ENCODE assay signal across 1 cellular context in genomic region chr7:149195180-149196150, GRCh38.
A peak's percentile ranks its signal among the peaks of the same experiment; 100 is the strongest.
TF ChIP-seq lines count a peak whose summit lies in the region.

TSS of gene ZNF282 (plus strand) at chr7:149195546. CDS start at chr7:149195590, 44 bp downstream.

TF ChIP-seq in K562, 482 proteins besides CTCF, POLR2A, EP300 and RAD21 (continued from another document and continues in another):
- TF ChIP-seq ZBTB5 (IDR thresholded peaks at IDR 0.05) (peak; percentile 72; the same call in 1 of the 2 replicates), KDM2B (CRISPR knock-in tag; IDR thresholded peaks at IDR 0.05) (peak; percentile 77; the same call in 1 of the 2 replicates), ZBTB33 (CRISPR knock-in tag; IDR thresholded peaks at IDR 0.05) (peak; percentile 86), SRSF1 (IDR thresholded peaks at IDR 0.05; ENCODE audit: low read depth, low read length) (peak; percentile 37; the same call in 1 of the 2 replicates), TAF7 (tag; IDR thresholded peaks at IDR 0.05) (peak; percentile 72), RBBP5 (IDR thresholded peaks at IDR 0.05; ENCODE audit: borderline replicate concordance, insufficient read depth, low read length, poor library complexity, severe bottlenecking) (peak; percentile 99), CREM (IDR thresholded peaks at IDR 0.05; ENCODE audit: low read depth) (peak; percentile 80), CHD4 (IDR thresholded peaks at IDR 0.05; ENCODE audit: insufficient read depth, insufficient replicate concordance, low read depth, low read length, poor library complexity, severe bottlenecking) (peak; percentile 81), HCFC1 (IDR thresholded peaks at IDR 0.05; ENCODE audit: low read depth, low read length) (peak; percentile 71), TGIF2 (CRISPR knock-in tag; IDR thresholded peaks at IDR 0.05) (0 out of 2 replicates have a peak, but pooled peaks have one; percentile 52), ZBED1 (IDR thresholded peaks at IDR 0.05) (0 out of 2 replicates have a peak, but pooled peaks have one; percentile 35), HMGXB4 (CRISPR knock-in tag; IDR thresholded peaks at IDR 0.05) (peak; percentile 95), REST (CRISPR knock-in tag; IDR thresholded peaks at IDR 0.05; ENCODE audit: low read depth) (peak; percentile 86), ZBTB17 (CRISPR knock-in tag; IDR thresholded peaks at IDR 0.05) (0 out of 2 replicates have a peak, but pooled peaks have one; percentile 16), RBM34 (IDR thresholded peaks at IDR 0.05; ENCODE audit: borderline replicate concordance, insufficient read depth, low read length) (no peak), ZNF143 (CRISPR knock-in tag; IDR thresholded peaks at IDR 0.05) (peak; percentile 77), ZSCAN32 (CRISPR knock-in tag; IDR thresholded peaks at IDR 0.05) (0 out of 2 replicates have a peak, but pooled peaks have one; percentile 24), FOXM1 (IDR thresholded peaks at IDR 0.05; ENCODE audit: low read depth) (no peak), FOXM1 (CRISPR knock-in tag; IDR thresholded peaks at IDR 0.05; ENCODE audit: low read depth) (0 out of 2 replicates have a peak, but pooled peaks have one; percentile 28), ZBTB40 (IDR thresholded peaks at IDR 0.05) (0 out of 2 replicates have a peak, but pooled peaks have one; percentile 25), ZBTB40 (CRISPR knock-in tag; IDR thresholded peaks at IDR 0.05) (no peak), STAT6 (CRISPR knock-in tag; IDR thresholded peaks at IDR 0.05) (peak; percentile 94; the same call in 1 of the 2 replicates), BDP1 (IDR thresholded peaks at IDR 0.05; ENCODE audit: insufficient read depth, insufficient read length) (no peak), BRF2 (IDR thresholded peaks at IDR 0.05; ENCODE audit: borderline replicate concordance, insufficient read depth, insufficient read length) (no peak), ZNF57 (CRISPR knock-in tag; IDR thresholded peaks at IDR 0.05) (no peak), TOE1 (IDR thresholded peaks at IDR 0.05; ENCODE audit: borderline replicate concordance) (peak; percentile 80), TOE1 (CRISPR knock-in tag; IDR thresholded peaks at IDR 0.05; ENCODE audit: borderline replicate concordance, low read depth) (no peak), PTBP1 (IDR thresholded peaks at IDR 0.05; ENCODE audit: low read depth, low read length) (0 out of 2 replicates have a peak, but pooled peaks have one; percentile 22), CBX3 (IDR thresholded peaks at IDR 0.05; ENCODE audit: borderline replicate concordance in 1 of 2, low read length in 2 of 2) (peak in 1 of 2 experiments; percentile 86; a peak in 1 of 3 replicates), ZKSCAN8 (CRISPR knock-in tag; IDR thresholded peaks at IDR 0.05) (no peak), POLR2AphosphoS5 (IDR thresholded peaks at IDR 0.05; ENCODE audit: control insufficient read depth, insufficient read depth, low read depth, low read length) (peak; percentile 88; the same call in 1 of the 2 replicates), TRIM24 (IDR thresholded peaks at IDR 0.05) (peak in 1 of 2 experiments; percentile 22; a peak in 1 of 4 replicates), MECOM (CRISPR knock-in tag; IDR thresholded peaks at IDR 0.05) (0 out of 2 replicates have a peak, but pooled peaks have one; percentile 9), GTF2F1 (IDR thresholded peaks at IDR 0.05; ENCODE audit: low read depth, low read length) (peak; percentile 88)
